Comparison of ENCODE assay signal across 30 cellular contexts in genomic region chr6:68497927-68498326, GRCh38.
DNase-seq lines count a peak whose midpoint lies in the region; ATAC-seq, FAIRE-seq and TF ChIP-seq lines count a peak whose summit lies in the region.
"Had no signal": no experiment of that assay in that cellular context is flagged by ENCODE, and none has a peak within 500 bp of the region (broad histone marks: within the 10 kb centered on the region; RNA-seq: fewer than 3 reads in every experiment).

No MANE protein-coding gene starts in this region.

- H3K27me3 Mint-ChIP-seq in activated CD4-positive, alpha-beta T cell treated with anti-CD3 and anti-CD28 coated beads for 36 hours = no peaks in the 10 kb centered on the region
- H3K27me3 Mint-ChIP-seq: activated naive CD4-positive, alpha-beta T cell treated with anti-CD3 and anti-CD28 coated beads, Interleukin-2, amount 50 U/mL, for 24 hours; T-cell had no signal

- H3K4me3 Mint-ChIP-seq in activated CD4-positive, alpha-beta T cell treated with anti-CD3 and anti-CD28 coated beads for 36 hours = no peak overlapping the region
- H3K4me3 Mint-ChIP-seq: activated naive CD4-positive, alpha-beta T cell treated with anti-CD3 and anti-CD28 coated beads, Interleukin-2, amount 50 U/mL, for 24 hours; H9; neural crest cell; T-cell had no signal

- intact Hi-C loops in activated CD4-positive, alpha-beta T cell treated with anti-CD3 and anti-CD28 coated beads for 36 hours (cut with DNase I, micrococcal nuclease) = no loop called here

- H3K9me3 Mint-ChIP-seq in activated CD4-positive, alpha-beta T cell treated with anti-CD3 and anti-CD28 coated beads for 36 hours (ENCODE audit: low read depth) = peaks cover 2% of the 10 kb centered on the region

- peak; percentile 57 for DNase-seq in HS-27A (ENCODE audit: low read depth)
- DNase-seq in SW480 (ENCODE audit: low spot score) = peak; percentile 28
- DNase-seq in fibroblast of gingiva (ENCODE audit: low read depth) = peak; percentile 3
- peak; percentile 58 for DNase-seq in non-pigmented ciliary epithelial cell (ENCODE audit: low read depth)
- no peak for DNase-seq in activated CD4-positive, alpha-beta T cell treated with anti-CD3 and anti-CD28 coated beads for 36 hours
- no peak for DNase-seq in effector CD8-positive, alpha-beta T cell (lab: John Stamatoyannopoulos, UW)
- no peak for DNase-seq in GM12892 (ENCODE audit: insufficient read length)
- DNase-seq: activated CD4-positive, alpha-beta T cell treated with anti-CD3 and anti-CD28 coated beads for 48 hours; amygdala; central memory CD4-positive, alpha-beta T cell; EL; H9; Karpas-422; left lung; mesendoderm; NCI-H1436 treated with DMSO at 0.1 percent for 48 hours; NCI-H82; retina; spleen; stimulated activated CD4-positive, alpha-beta T cell treated with anti-CD3 and anti-CD28 coated beads, Interleukin-2, amount 100 ng/mL, for 24 hours; stomach; T-cell; tibial artery; WERI-Rb-1 had no signal

- POLR2A ChIA-PET in activated CD4-positive, alpha-beta T cell treated with anti-CD3 and anti-CD28 coated beads for 36 hours (lab: Charles Lee) = no interaction called here

- no peak for FAIRE-seq in GM12892 (lab: Jason Lieb, UNC)
- FAIRE-seq: RCC 7860 had no signal

- TF ChIP-seq POLR2A in GM12892 (IDR thresholded peaks at IDR 0.05; ENCODE audit: low read depth, low read length) = no peak

- ATAC-seq in HG03432 (IDR thresholded peaks at IDR 0.05; ENCODE audit: unreplicated experiment) = no peak
- ATAC-seq in activated CD4-positive, alpha-beta T cell treated with anti-CD3 and anti-CD28 coated beads for 36 hours = no peak
- ATAC-seq: esophagus mucosa, left lung, T-cell had no signal

- CTCF ChIA-PET in activated CD4-positive, alpha-beta T cell treated with anti-CD3 and anti-CD28 coated beads for 36 hours (lab: Charles Lee) = no interaction called here

- H3K27ac Mint-ChIP-seq in activated CD4-positive, alpha-beta T cell treated with anti-CD3 and anti-CD28 coated beads for 36 hours = no peak overlapping the region
- H3K27ac Mint-ChIP-seq: activated naive CD4-positive, alpha-beta T cell treated with anti-CD3 and anti-CD28 coated beads, Interleukin-2, amount 50 U/mL, for 24 hours; activated T-helper 2 cell treated with anti-CD3 and anti-CD28 coated beads, Interferon-gamma antibody, Interleukin-2, Interleukin-4, amounts not matched to agents 10 μg/mL and 5 μg/mL and 100 μg/mL, durations not matched to agents 14 hours and 24 hours and 36 hours; H9; T-cell had no signal

- no peaks in the 10 kb centered on the region for H3K4me1 Mint-ChIP-seq in activated CD4-positive, alpha-beta T cell treated with anti-CD3 and anti-CD28 coated beads for 36 hours
- H3K4me1 Mint-ChIP-seq: activated naive CD4-positive, alpha-beta T cell treated with anti-CD3 and anti-CD28 coated beads, Interleukin-2, amount 50 U/mL, for 24 hours; neural crest cell; T-cell had no signal

- H3K36me3 Mint-ChIP-seq in activated CD4-positive, alpha-beta T cell treated with anti-CD3 and anti-CD28 coated beads for 36 hours (ENCODE audit: low read depth) = no peaks in the 10 kb centered on the region
- H3K36me3 Mint-ChIP-seq: activated naive CD4-positive, alpha-beta T cell treated with anti-CD3 and anti-CD28 coated beads, Interleukin-2, amount 50 U/mL, for 24 hours; T-cell had no signal

Comparison
In these comparisons a context has a peak if more than half of its experiments do, and no peak if none do; other contexts are left out.
1. DNase-seq: peak in HS-27A (single experiment), SW480 (single experiment), fibroblast of gingiva (single experiment) and non-pigmented ciliary epithelial cell (single experiment); none in activated CD4-positive, alpha-beta T cell treated with anti-CD3 and anti-CD28 coated beads for 36 hours (single experiment), effector CD8-positive, alpha-beta T cell (single experiment) and GM12892 (single experiment).